23 cellular contexts compared by ENCODE assay signal in the genomic region with DNA sequence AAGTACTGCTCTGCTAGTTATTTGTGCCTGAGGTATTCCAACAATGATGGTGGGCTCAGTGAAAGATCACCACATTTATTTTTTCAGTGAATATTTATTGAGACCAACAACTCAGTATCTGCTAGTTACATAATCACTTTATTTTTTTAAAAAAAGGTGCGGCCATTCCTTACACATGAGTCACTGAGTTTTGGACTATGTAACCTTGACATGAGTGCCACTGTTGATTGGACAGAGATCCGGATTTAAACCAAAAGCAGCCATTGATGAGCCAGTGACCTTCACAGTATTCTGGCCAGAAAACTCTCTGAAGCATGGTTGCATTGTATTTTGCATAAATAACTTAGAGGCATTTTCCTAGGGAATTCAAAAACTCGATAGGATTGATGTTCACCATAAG.
"Had no signal": no experiment of that assay in that cellular context is flagged by ENCODE, and none has a peak within 500 bp of the region (broad histone marks: within the 10 kb centered on the region; RNA-seq: fewer than 3 reads in every experiment).

No MANE protein-coding gene starts in this region.

- ATAC-seq: gastroesophageal sphincter; left lung; lower lobe of right lung; natural killer cell treated with Interleukin-12 subunit alpha and Interleukin-12 subunit beta and Interleukin-15 and Interleukin-18, amount 100 ng/mL, for 72 hours; stimulated activated effector memory CD8-positive, alpha-beta T cell treated with anti-CD3 and anti-CD28 coated beads, Interleukin-12 subunit alpha, Interleukin-12 subunit beta, amount 100 ng/mL, for 72 hours; stimulated activated naive CD8-positive, alpha-beta T cell treated with anti-CD3 and anti-CD28 coated beads, Interleukin-15, Interleukin-2, amounts not matched to agents 100 U/mL and 50 U/mL, for 24 hours had no signal

- H3K9me3 Mint-ChIP-seq: natural killer cell treated with Interleukin-12 subunit alpha and Interleukin-12 subunit beta and Interleukin-15 and Interleukin-18, amount 100 ng/mL, for 72 hours; neural progenitor cell; stimulated activated effector memory CD8-positive, alpha-beta T cell treated with anti-CD3 and anti-CD28 coated beads, Interleukin-12 subunit alpha, Interleukin-12 subunit beta, amount 100 ng/mL, for 72 hours had no signal

- H2AFZ ChIP-seq: neural progenitor cell had no signal

- H3K4me2 ChIP-seq: neural progenitor cell had no signal

- H3K4me1 ChIP-seq: left lung, lower lobe of right lung, right atrium auricular region, suprapubic skin, tibial artery, upper lobe of left lung, vagina had no signal

- H3K9me3 ChIP-seq: esophagus muscularis mucosa, gastroesophageal sphincter, left lung, lower lobe of right lung, ovary, right atrium auricular region, suprapubic skin, upper lobe of left lung, vagina had no signal

- H3K27me3 ChIP-seq: esophagus muscularis mucosa, gastroesophageal sphincter, left lung, ovary, right atrium auricular region, upper lobe of left lung, vagina had no signal

- H3K27ac ChIP-seq: epithelial cell of prostate, esophagus muscularis mucosa, gastroesophageal sphincter, left lung, lower lobe of right lung, neural progenitor cell, ovary, right atrium auricular region, suprapubic skin, tibial artery, upper lobe of left lung, vagina had no signal

- DNase-seq: effector memory CD4-positive, alpha-beta T cell; glutamatergic neuron; islet precursor cell; left lung; lower lobe of right lung; mesenchymal stem cell; midbrain; nucleus accumbens; ovary; stimulated activated CD4-positive, alpha-beta T cell treated with anti-CD3 and anti-CD28 coated beads, Interleukin-4, amount 100 ng/mL, for 1 hour; stimulated activated CD8-positive, alpha-beta memory T cell treated with anti-CD3 and anti-CD28 coated beads, Interleukin-4, amount 100 ng/mL, for 48 hours; stimulated activated naive CD8-positive, alpha-beta T cell treated with anti-CD3 and anti-CD28 coated beads, Interleukin-15, Interleukin-2, amounts not matched to agents 100 U/mL and 50 U/mL, for 24 hours; tibial artery; upper lobe of left lung had no signal

- H3K4me3 Mint-ChIP-seq: natural killer cell treated with Interleukin-12 subunit alpha and Interleukin-12 subunit beta and Interleukin-15 and Interleukin-18, amount 100 ng/mL, for 72 hours; neural progenitor cell; stimulated activated effector memory CD8-positive, alpha-beta T cell treated with anti-CD3 and anti-CD28 coated beads, Interleukin-12 subunit alpha, Interleukin-12 subunit beta, amount 100 ng/mL, for 72 hours had no signal

- H3K4me1 Mint-ChIP-seq: stimulated activated effector memory CD8-positive, alpha-beta T cell treated with anti-CD3 and anti-CD28 coated beads, Interleukin-12 subunit alpha, Interleukin-12 subunit beta, amount 100 ng/mL, for 72 hours had no signal

- H3K36me3 ChIP-seq: esophagus muscularis mucosa, gastroesophageal sphincter, left lung, lower lobe of right lung, neural progenitor cell, ovary, right atrium auricular region, suprapubic skin, tibial artery, upper lobe of left lung, vagina had no signal

- H3K9ac ChIP-seq: neural progenitor cell had no signal

- H3K36me3 Mint-ChIP-seq: natural killer cell treated with Interleukin-12 subunit alpha and Interleukin-12 subunit beta and Interleukin-15 and Interleukin-18, amount 100 ng/mL, for 72 hours; neural progenitor cell; stimulated activated effector memory CD8-positive, alpha-beta T cell treated with anti-CD3 and anti-CD28 coated beads, Interleukin-12 subunit alpha, Interleukin-12 subunit beta, amount 100 ng/mL, for 72 hours had no signal

- H3K27ac Mint-ChIP-seq: natural killer cell treated with Interleukin-12 subunit alpha and Interleukin-12 subunit beta and Interleukin-15 and Interleukin-18, amount 100 ng/mL, for 72 hours; neural progenitor cell; stimulated activated effector memory CD8-positive, alpha-beta T cell treated with anti-CD3 and anti-CD28 coated beads, Interleukin-12 subunit alpha, Interleukin-12 subunit beta, amount 100 ng/mL, for 72 hours had no signal

- H3K4me3 ChIP-seq: esophagus muscularis mucosa, gastroesophageal sphincter, left lung, lower lobe of right lung, neural progenitor cell, ovary, right atrium auricular region, suprapubic skin, tibial artery, upper lobe of left lung, vagina had no signal
